2 cellular contexts compared by ENCODE assay signal in the genomic region with DNA sequence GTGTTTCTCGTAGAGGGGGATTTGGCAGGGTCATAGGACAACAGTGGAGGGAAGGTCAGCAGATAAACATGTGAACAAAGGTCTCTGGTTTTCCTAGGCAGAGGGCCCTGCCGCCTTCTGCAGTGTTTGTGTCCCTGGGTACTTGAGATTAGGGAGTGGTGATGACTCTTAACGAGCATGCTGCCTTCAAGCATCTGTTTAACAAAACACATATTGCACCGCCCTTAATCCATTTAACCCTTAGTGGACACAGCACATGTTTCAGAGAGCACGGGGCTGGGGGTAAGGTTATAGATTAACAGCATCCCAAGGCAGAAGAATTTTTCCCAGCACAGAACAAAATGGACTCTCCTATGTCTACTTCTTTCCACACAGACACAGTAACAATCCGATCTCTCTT. TPM values are rescaled to one million over a fixed set of nuclear protein-coding genes. Genes with fewer than 3 reads are reported as not detected.
"Had no signal": no experiment of that assay in that cellular context is flagged by ENCODE, and none has a peak within 500 bp of the region (broad histone marks: within the 10 kb centered on the region; RNA-seq: fewer than 3 reads in every experiment).

No MANE protein-coding gene starts in this region.

RNA-seq across cellular contexts. Expression of a gene that starts 26.1 kb away (rescaled TPM):
- total RNA-seq: HT1080, IMR-90 had no signal
- polyA plus RNA-seq: IMR-90 had no signal
